21 cellular contexts compared by ENCODE assay signal in the genomic region with DNA sequence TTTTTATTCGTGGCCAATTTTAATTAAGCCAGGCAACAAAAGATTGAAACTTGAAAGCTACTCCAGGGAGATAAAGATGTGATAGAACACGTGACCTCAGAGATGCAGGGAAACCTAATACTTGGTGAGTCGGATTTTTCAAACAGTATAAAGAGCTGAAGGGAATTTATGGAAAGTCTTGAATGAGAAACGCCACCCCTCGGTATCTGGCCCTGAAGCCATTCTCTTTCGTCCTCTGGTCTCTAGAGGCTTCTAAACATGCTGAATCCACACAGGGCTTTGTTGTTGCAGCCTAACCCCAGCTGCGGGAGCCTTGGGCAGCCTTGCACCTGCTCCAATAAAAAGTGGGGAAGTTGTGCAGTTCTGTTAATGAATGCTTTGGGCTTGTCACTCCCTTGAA. TPM values are rescaled to one million over a fixed set of nuclear protein-coding genes. Genes with fewer than 3 reads are reported as not detected.
A peak's percentile ranks its signal among the peaks of the same experiment; 100 is the strongest.
DNase-seq lines count a peak whose midpoint lies in the region; ATAC-seq and TF ChIP-seq lines count a peak whose summit lies in the region.
"Had no signal": no experiment of that assay in that cellular context is flagged by ENCODE, and none has a peak within 500 bp of the region (broad histone marks: within the 10 kb centered on the region; RNA-seq: fewer than 3 reads in every experiment).

No MANE protein-coding gene starts in this region.

- no peak for TF ChIP-seq POLR2A in thyroid gland (IDR thresholded peaks at IDR 0.05)

- no peaks in the 10 kb centered on the region for H3K36me3 ChIP-seq in thyroid gland
- H3K36me3 ChIP-seq in upper lobe of right lung = no peaks in the 10 kb centered on the region
- H3K36me3 ChIP-seq: ascending aorta, WERI-Rb-1 had no signal

- peaks cover 43 to 44% of the 10 kb centered on the region in 2 donors for H3K4me1 ChIP-seq in thyroid gland
- no peaks in the 10 kb centered on the region for H3K4me1 ChIP-seq in upper lobe of right lung
- H3K4me1 ChIP-seq: ascending aorta, parathyroid adenoma had no signal

- no peaks in the 10 kb centered on the region for H3K27me3 Mint-ChIP-seq in glutamatergic neuron (ENCODE audit: unreplicated experiment)
- H3K27me3 Mint-ChIP-seq in activated CD4-positive, alpha-beta T cell treated with anti-CD3 and anti-CD28 coated beads, Interleukin-2, amount 10 ng/mL, durations not matched to agents 24 days and 14 days = peaks cover 58% of the 10 kb centered on the region

- H3K27ac ChIP-seq in thyroid gland (peak overlapping the region; percentile 23 to 45 (median 34)), upper lobe of right lung (no peak overlapping the region)
- H3K27ac ChIP-seq: ascending aorta, coronary artery, HL-60, parathyroid adenoma, WERI-Rb-1 had no signal

- TF ChIP-seq CTCF in glutamatergic neuron (IDR thresholded peaks at IDR 0.05; ENCODE audit: partially characterized antibody, unreplicated experiment) (no peak), thyroid gland (IDR thresholded peaks at IDR 0.05) (no peak), upper lobe of right lung (IDR thresholded peaks at IDR 0.05) (no peak)

- peak; percentile 38 for DNase-seq in NCI-H2107 treated with DMSO at 0.1 percent for 48 hours (lab: John Stamatoyannopoulos, UW; ENCODE audit: unreplicated experiment)
- no peak for DNase-seq in NCI-H2107 (lab: John Stamatoyannopoulos, UW)
- peak; percentile 72 for DNase-seq in NCI-H69 (lab: John Stamatoyannopoulos, UW)
- no peak for DNase-seq in glutamatergic neuron
- DNase-seq in thyroid gland = no peak
- DNase-seq in NCI-H146 (lab: John Stamatoyannopoulos, UW) = no peak
- DNase-seq in activated CD4-positive, alpha-beta T cell treated with anti-CD3 and anti-CD28 coated beads, Interleukin-2, amount 10 ng/mL, durations not matched to agents 24 days and 14 days = no peak
- DNase-seq in upper lobe of right lung = no peak
- DNase-seq: activated effector memory CD4-positive, alpha-beta T cell treated with anti-CD3 and anti-CD28 coated beads, Interleukin-2, amount 50 U/mL, for 16 hours; immature natural killer cell; KBM-7; NCI-H1436; NCI-H524 treated with DMSO at 0.1 percent for 48 hours; stimulated activated naive CD4-positive, alpha-beta T cell; T-helper 1 cell; WERI-Rb-1 had no signal

- intact Hi-C loops in thyroid gland (cut with DNase I) = loop anchor here (10.0 kb wide), 1 partner anchor 83 kb away; no protein-coding TSS in a partner anchor
- intact Hi-C loops in activated CD4-positive, alpha-beta T cell treated with anti-CD3 and anti-CD28 coated beads, Interleukin-2, amount 10 ng/mL, durations not matched to agents 24 days and 14 days (cut with micrococcal nuclease) = no loop called here
- intact Hi-C loops in upper lobe of right lung (cut with DNase I) = no loop called here

- H3K4me3 ChIP-seq in thyroid gland (replicated peaks in 1 of 3) = no peak overlapping the region
- H3K4me3 ChIP-seq in upper lobe of right lung = no peak overlapping the region
- H3K4me3 ChIP-seq: ascending aorta, coronary artery had no signal

- H3K9me3 Mint-ChIP-seq in glutamatergic neuron (ENCODE audit: unreplicated experiment) = peaks cover 6% of the 10 kb centered on the region
- no peaks in the 10 kb centered on the region for H3K9me3 Mint-ChIP-seq in activated CD4-positive, alpha-beta T cell treated with anti-CD3 and anti-CD28 coated beads, Interleukin-2, amount 10 ng/mL, durations not matched to agents 24 days and 14 days
- H3K9me3 Mint-ChIP-seq: immature natural killer cell had no signal

- no peaks in the 10 kb centered on the region for H3K9me3 ChIP-seq in thyroid gland
- no peaks in the 10 kb centered on the region for H3K9me3 ChIP-seq in upper lobe of right lung
- H3K9me3 ChIP-seq: ascending aorta had no signal

- 55 to 65% methylated on average over 7 of the region's 7 CpGs for WGBS in thyroid gland, 2 donors

- ATAC-seq in upper lobe of right lung = no peak

- peaks cover 36% of the 10 kb centered on the region for H3K4me1 Mint-ChIP-seq in glutamatergic neuron (ENCODE audit: low read depth, unreplicated experiment)
- H3K4me1 Mint-ChIP-seq in activated CD4-positive, alpha-beta T cell treated with anti-CD3 and anti-CD28 coated beads, Interleukin-2, amount 10 ng/mL, durations not matched to agents 24 days and 14 days = no peaks in the 10 kb centered on the region
- H3K4me1 Mint-ChIP-seq: immature natural killer cell had no signal

- no peaks in the 10 kb centered on the region for H3K27me3 ChIP-seq in thyroid gland
- H3K27me3 ChIP-seq in upper lobe of right lung = peaks cover 46% of the 10 kb centered on the region
- H3K27me3 ChIP-seq: ascending aorta had no signal

- H3K27ac Mint-ChIP-seq in glutamatergic neuron (ENCODE audit: unreplicated experiment) = peak overlapping the region; percentile 56
- no peak overlapping the region for H3K27ac Mint-ChIP-seq in activated CD4-positive, alpha-beta T cell treated with anti-CD3 and anti-CD28 coated beads, Interleukin-2, amount 10 ng/mL, durations not matched to agents 24 days and 14 days
- H3K27ac Mint-ChIP-seq: immature natural killer cell had no signal

- H3K4me3 Mint-ChIP-seq in glutamatergic neuron (ENCODE audit: unreplicated experiment) = peak overlapping the region; percentile 48
- H3K4me3 Mint-ChIP-seq in activated CD4-positive, alpha-beta T cell treated with anti-CD3 and anti-CD28 coated beads, Interleukin-2, amount 10 ng/mL, durations not matched to agents 24 days and 14 days = no peak overlapping the region
- H3K4me3 Mint-ChIP-seq: immature natural killer cell had no signal

- no peaks in the 10 kb centered on the region for H3K36me3 Mint-ChIP-seq in glutamatergic neuron (ENCODE audit: unreplicated experiment)
- H3K36me3 Mint-ChIP-seq in activated CD4-positive, alpha-beta T cell treated with anti-CD3 and anti-CD28 coated beads, Interleukin-2, amount 10 ng/mL, durations not matched to agents 24 days and 14 days (ENCODE audit: low read depth) = no peaks in the 10 kb centered on the region
- H3K36me3 Mint-ChIP-seq: immature natural killer cell had no signal

RNA-seq across cellular contexts. Expression of a gene that starts 8.4 kb away (rescaled TPM):
- total RNA-seq in glutamatergic neuron (ENCODE audit: unreplicated experiment) (8.7 TPM), thyroid gland (100 to 1,000 TPM in 1 of 4 donors, 10 to 100 TPM in 3; 34.0 to 113 (median 80.2) TPM), upper lobe of right lung (1.2 TPM)
- total RNA-seq in activated CD4-positive, alpha-beta T cell treated with anti-CD3 and anti-CD28 coated beads, Interleukin-2, amount 10 ng/mL, durations not matched to agents 24 days and 14 days = 0.07 TPM in 1 of 2 replicates, not detected in the other
- total RNA-seq: activated CD8-positive, alpha-beta memory T cell treated with anti-CD3 and anti-CD28 coated beads for 36 hours; ascending aorta had no signal

Comparison
In these comparisons a context has a peak if more than half of its experiments do, and no peak if none do; other contexts are left out.
1. DNase-seq: peak in NCI-H2107 treated with DMSO at 0.1 percent for 48 hours (single experiment) and NCI-H69 (single experiment); none in NCI-H2107 (single experiment), glutamatergic neuron (single experiment), thyroid gland (0 of 2), NCI-H146 (single experiment), activated CD4-positive, alpha-beta T cell treated with anti-CD3 and anti-CD28 coated beads, Interleukin-2, amount 10 ng/mL, durations not matched to agents 24 days and 14 days (single experiment) and upper lobe of right lung (single experiment).